In the genomic region with DNA sequence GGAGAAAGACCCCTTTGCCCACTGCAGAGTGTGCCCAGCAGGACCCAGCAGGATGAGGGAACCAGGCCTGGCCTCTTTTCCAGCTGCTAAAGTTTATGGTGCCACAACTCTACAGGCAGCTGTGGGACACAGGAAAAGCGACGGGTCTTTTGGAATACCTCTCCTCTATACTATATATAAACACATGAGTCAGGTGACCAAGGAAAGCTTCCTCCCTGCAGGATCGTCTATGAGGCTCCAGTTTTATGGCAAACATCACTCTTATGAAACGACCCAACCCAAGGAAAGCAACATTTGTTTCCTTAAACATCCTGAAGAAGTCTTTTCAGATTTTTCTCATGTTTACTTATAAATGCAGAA, we compare ENCODE assay signal across 11 cellular contexts.
DNase-seq lines count a peak whose midpoint lies in the region; ATAC-seq and TF ChIP-seq lines count a peak whose summit lies in the region.
"Had no signal": no experiment of that assay in that cellular context is flagged by ENCODE, and none has a peak within 500 bp of the region (broad histone marks: within the 10 kb centered on the region; RNA-seq: fewer than 3 reads in every experiment).

No MANE protein-coding gene starts in this region.

- H3K9ac ChIP-seq in neural cell (ENCODE audit: low read length) = no peak overlapping the region

- DNase-seq in WERI-Rb-1 = no peak
- no peak for DNase-seq in esophagus muscularis mucosa (ENCODE audit: extremely low spot score)
- DNase-seq in upper lobe of right lung = no peak
- no peak for DNase-seq in HK-2 (ENCODE audit: unreplicated experiment)
- DNase-seq in ACHN = no peak
- no peak for DNase-seq in right lobe of liver
- DNase-seq: activated CD4-positive, alpha-beta T cell treated with anti-CD3 and anti-CD28 coated beads for 4 hours; activated naive CD4-positive, alpha-beta T cell; NCI-H2171; RPMI8226 had no signal

- TF ChIP-seq CTCF in WERI-Rb-1 (IDR thresholded peaks at IDR 0.05; ENCODE audit: low read depth, low read length) (no peak), esophagus muscularis mucosa (IDR thresholded peaks at IDR 0.05) (no peak), neural cell (IDR thresholded peaks at IDR 0.05; ENCODE audit: poor library complexity, severe bottlenecking) (no peak), upper lobe of right lung (IDR thresholded peaks at IDR 0.05) (no peak), right lobe of liver (IDR thresholded peaks at IDR 0.05) (no peak)

- peaks cover 9% of the 10 kb centered on the region for H3K36me3 ChIP-seq in WERI-Rb-1
- H3K36me3 ChIP-seq in esophagus muscularis mucosa = no peaks in the 10 kb centered on the region
- H3K36me3 ChIP-seq in neural cell (ENCODE audit: insufficient read depth, low read length) = no peaks in the 10 kb centered on the region
- H3K36me3 ChIP-seq in upper lobe of right lung = no peaks in the 10 kb centered on the region
- H3K36me3 ChIP-seq in right lobe of liver = no peaks in the 10 kb centered on the region

- TF ChIP-seq RAD21 in neural cell (conservative IDR thresholded peaks at IDR 0.05) = no peak

- WGBS in esophagus muscularis mucosa = 28% methylated on average over 4 of the region's 4 CpGs
- 22% methylated on average over 2 of the region's 4 CpGs for WGBS in right lobe of liver (ENCODE audit: insufficient coverage, low coverage, low lambda C conversion rate, missing lambda C conversion rate)

- no peak for ATAC-seq in upper lobe of right lung
- ATAC-seq in right lobe of liver = no peak

- H3K27ac ChIP-seq in WERI-Rb-1 (peak overlapping the region; percentile 90), esophagus muscularis mucosa (replicated peaks in 1 of 4) (peak overlapping the region; percentile 90 to 95 (median 93)), neural cell (ENCODE audit: low read length) (no peak overlapping the region), upper lobe of right lung (peak overlapping the region; percentile 90), right lobe of liver (peak overlapping the region in 1 of 3 donors; percentile 29)

- intact Hi-C loops in esophagus muscularis mucosa (cut with DNase I) = loop anchor here (5.0 kb wide), 1 partner anchor 101 kb away; no protein-coding TSS in a partner anchor
- intact Hi-C loops in upper lobe of right lung (cut with DNase I) = no loop called here
- intact Hi-C loops in right lobe of liver (cut with DNase I) = loop anchor here in 1 of 2 donors (10.0 kb wide), 1 partner anchor 103 kb away; no protein-coding TSS in a partner anchor

- no peaks in the 10 kb centered on the region for H4K20me1 ChIP-seq in neural cell (ENCODE audit: insufficient read depth)

- H3K4me3 ChIP-seq in WERI-Rb-1 (ENCODE audit: low read depth, low read length) (no peak overlapping the region), esophagus muscularis mucosa (peak overlapping the region; percentile 65 to 78 (median 74)), neural cell (ENCODE audit: low read length) (peak overlapping the region; percentile 73), upper lobe of right lung (peak overlapping the region; percentile 61), right lobe of liver (no peak overlapping the region)

- H2AFZ ChIP-seq in neural cell (ENCODE audit: low read depth, low read length) = no peak overlapping the region

- no peaks in the 10 kb centered on the region for H3K27me3 ChIP-seq in WERI-Rb-1 (ENCODE audit: insufficient read depth, low read depth, severe bottlenecking)
- no peaks in the 10 kb centered on the region for H3K27me3 ChIP-seq in esophagus muscularis mucosa
- H3K27me3 ChIP-seq in neural cell (ENCODE audit: insufficient read depth, low read depth, low read length) = no peaks in the 10 kb centered on the region
- no peaks in the 10 kb centered on the region for H3K27me3 ChIP-seq in upper lobe of right lung
- H3K27me3 ChIP-seq in right lobe of liver = no peaks in the 10 kb centered on the region

- in situ Hi-C loops in ACHN (cut with HindIII; ENCODE audit: low pct_ligation_motif_present, low pct_unique_long_range_greater_than_20kb, low sequenced_read_pairs) = no loop called here

- no peak for TF ChIP-seq POLR2A in esophagus muscularis mucosa (IDR thresholded peaks at IDR 0.05; ENCODE audit: low read depth)
- no peak for TF ChIP-seq POLR2A in right lobe of liver (IDR thresholded peaks at IDR 0.05)

- H3K9me3 ChIP-seq in WERI-Rb-1 (ENCODE audit: severe bottlenecking) (no peaks in the 10 kb centered on the region), esophagus muscularis mucosa (no peaks in the 10 kb centered on the region), neural cell (ENCODE audit: low read length) (no peaks in the 10 kb centered on the region), upper lobe of right lung (no peaks in the 10 kb centered on the region), right lobe of liver (no peaks in the 10 kb centered on the region)

- H3K4me1 ChIP-seq in esophagus muscularis mucosa (peaks cover 71 to 89% (median 82%) of the 10 kb centered on the region in 4 donors), upper lobe of right lung (peaks cover 71% of the 10 kb centered on the region), right lobe of liver (peaks cover 0 to 18% (median 0%) of the 10 kb centered on the region in 4 donors)

- H3K79me2 ChIP-seq in neural cell (replicated peaks; ENCODE audit: insufficient read depth, low read length) = peaks cover 19% of the 10 kb centered on the region

- H3K9me2 ChIP-seq in neural cell (ENCODE audit: insufficient read depth, low read length) = no peaks in the 10 kb centered on the region

- H3K4me2 ChIP-seq in neural cell (ENCODE audit: low read length) = no peak overlapping the region

- H3F3A ChIP-seq in neural cell (ENCODE audit: insufficient read depth, low read length, poor library complexity, severe bottlenecking) = no peaks in the 10 kb centered on the region

- TF ChIP-seq EP300 in esophagus muscularis mucosa (IDR thresholded peaks at IDR 0.05) = no peak
- TF ChIP-seq EP300 in neural cell (conservative IDR thresholded peaks at IDR 0.05; ENCODE audit: poor library complexity, severe bottlenecking) = no peak

TF ChIP-seq in neural cell, 6 proteins besides CTCF, POLR2A, EP300 and RAD21:
- TF ChIP-seq TAF1 (IDR thresholded peaks at IDR 0.05; ENCODE audit: low read depth) = no peak
- TF ChIP-seq EZH2 (IDR thresholded peaks at IDR 0.05; ENCODE audit: borderline replicate concordance, insufficient read depth, low read length, poor library complexity, severe bottlenecking) = no peak
- TF ChIP-seq SMC3 (conservative IDR thresholded peaks at IDR 0.05; ENCODE audit: poor library complexity) = no peak
- no peak for TF ChIP-seq POLR2AphosphoS5 (IDR thresholded peaks at IDR 0.05)
- TF ChIP-seq MXI1 (conservative IDR thresholded peaks at IDR 0.05; ENCODE audit: poor library complexity, severe bottlenecking) = no peak
- TF ChIP-seq, protein P1, sequence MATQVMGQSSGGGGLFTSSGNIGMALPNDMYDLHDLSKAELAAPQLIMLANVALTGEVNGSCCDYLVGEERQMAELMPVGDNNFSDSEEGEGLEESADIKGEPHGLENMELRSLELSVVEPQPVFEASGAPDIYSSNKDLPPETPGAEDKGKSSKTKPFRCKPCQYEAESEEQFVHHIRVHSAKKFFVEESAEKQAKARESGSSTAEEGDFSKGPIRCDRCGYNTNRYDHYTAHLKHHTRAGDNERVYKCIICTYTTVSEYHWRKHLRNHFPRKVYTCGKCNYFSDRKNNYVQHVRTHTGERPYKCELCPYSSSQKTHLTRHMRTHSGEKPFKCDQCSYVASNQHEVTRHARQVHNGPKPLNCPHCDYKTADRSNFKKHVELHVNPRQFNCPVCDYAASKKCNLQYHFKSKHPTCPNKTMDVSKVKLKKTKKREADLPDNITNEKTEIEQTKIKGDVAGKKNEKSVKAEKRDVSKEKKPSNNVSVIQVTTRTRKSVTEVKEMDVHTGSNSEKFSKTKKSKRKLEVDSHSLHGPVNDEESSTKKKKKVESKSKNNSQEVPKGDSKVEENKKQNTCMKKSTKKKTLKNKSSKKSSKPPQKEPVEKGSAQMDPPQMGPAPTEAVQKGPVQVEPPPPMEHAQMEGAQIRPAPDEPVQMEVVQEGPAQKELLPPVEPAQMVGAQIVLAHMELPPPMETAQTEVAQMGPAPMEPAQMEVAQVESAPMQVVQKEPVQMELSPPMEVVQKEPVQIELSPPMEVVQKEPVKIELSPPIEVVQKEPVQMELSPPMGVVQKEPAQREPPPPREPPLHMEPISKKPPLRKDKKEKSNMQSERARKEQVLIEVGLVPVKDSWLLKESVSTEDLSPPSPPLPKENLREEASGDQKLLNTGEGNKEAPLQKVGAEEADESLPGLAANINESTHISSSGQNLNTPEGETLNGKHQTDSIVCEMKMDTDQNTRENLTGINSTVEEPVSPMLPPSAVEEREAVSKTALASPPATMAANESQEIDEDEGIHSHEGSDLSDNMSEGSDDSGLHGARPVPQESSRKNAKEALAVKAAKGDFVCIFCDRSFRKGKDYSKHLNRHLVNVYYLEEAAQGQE (IDR thresholded peaks at IDR 0.05; ENCODE audit: borderline replicate concordance) = no peak

Comparison
In these comparisons a context has a peak if more than half of its experiments do, and no peak if none do; other contexts are left out.
1. H3K4me3 ChIP-seq: peak in esophagus muscularis mucosa (4 of 4), neural cell (single experiment) and upper lobe of right lung (single experiment); none in WERI-Rb-1 (single experiment) and right lobe of liver (0 of 3).